Comparison of ENCODE assay signal across 5 cellular contexts in genomic region chr7:149584009-149584408, GRCh38.
"Had no signal": no experiment of that assay in that cellular context is flagged by ENCODE, and none has a peak within 500 bp of the region (broad histone marks: within the 10 kb centered on the region; RNA-seq: fewer than 3 reads in every experiment).

No MANE protein-coding gene starts in this region.

- DNase-seq: GM23248, GOT3, H7, IMR-90, KBM-7 had no signal
